In genomic region chr9:82367016-82367415, GRCh38 we compare ENCODE assay signal across 24 cellular contexts.
"Had no signal": no experiment of that assay in that cellular context is flagged by ENCODE, and none has a peak within 500 bp of the region (broad histone marks: within the 10 kb centered on the region; RNA-seq: fewer than 3 reads in every experiment).

No MANE protein-coding gene starts in this region.

- H3K27ac ChIP-seq: colonic mucosa, dorsolateral prefrontal cortex, esophagus squamous epithelium, gastrocnemius medialis, sigmoid colon, transverse colon had no signal

- ATAC-seq: activated CD4-positive, alpha-beta T cell treated with anti-CD3 and anti-CD28 coated beads for 36 hours; activated T-cell treated with anti-CD3 and anti-CD28 coated beads, Interleukin-2, amount 50 U/mL, for 4 hours; gastrocnemius medialis; stimulated activated memory B cell treated with anti-CD40 and anti-IgM and Interleukin-4, amounts not matched to agents 10 μg/mL and 1 μg/mL and 100 μg/mL, for 72 hours had no signal

- DNase-seq: activated B cell treated with CpG ODN at 0.5 μM for 24 hours; activated CD4-positive, alpha-beta T cell treated with anti-CD3 and anti-CD28 coated beads for 36 hours; activated CD4-positive, alpha-beta T cell treated with anti-CD3 and anti-CD28 coated beads, Interleukin-2, amount 50 U/mL, for 4 hours; activated CD8-positive, alpha-beta memory T cell treated with anti-CD3 and anti-CD28 coated beads for 24 hours; activated CD8-positive, alpha-beta memory T cell treated with anti-CD3 and anti-CD28 coated beads, Interleukin-2, amount 50 U/mL, for 4 hours; activated naive CD4-positive, alpha-beta T cell treated with Interleukin-2 at 50 U/mL for 16 hours; activated naive CD8-positive, alpha-beta T cell treated with anti-CD3 and anti-CD28 coated beads for 36 hours; activated T-cell treated with anti-CD3 and anti-CD28 coated beads, Interleukin-2, amount 50 U/mL, for 4 hours; amniotic stem cell; colonic mucosa; dorsolateral prefrontal cortex; esophagus squamous epithelium; gastrocnemius medialis; hippocampal formation; mesenchymal stem cell; naive B cell; retina; sigmoid colon; stimulated activated CD4-positive, alpha-beta T cell treated with anti-CD3 and anti-CD28 coated beads, Interleukin-15, amount 100 ng/mL, for 24 hours; transverse colon had no signal

- H3K27me3 ChIP-seq: colonic mucosa, dorsolateral prefrontal cortex, esophagus squamous epithelium, gastrocnemius medialis, sigmoid colon, transverse colon had no signal

- H3K36me3 ChIP-seq: colonic mucosa, esophagus squamous epithelium, gastrocnemius medialis, sigmoid colon, transverse colon had no signal

- H3K4me1 ChIP-seq: colonic mucosa, esophagus squamous epithelium, sigmoid colon had no signal

- H3K4me3 ChIP-seq: colonic mucosa, dorsolateral prefrontal cortex, esophagus squamous epithelium, gastrocnemius medialis, sigmoid colon, smooth muscle cell, transverse colon had no signal

- H3K9me3 ChIP-seq: colonic mucosa, esophagus squamous epithelium, gastrocnemius medialis, sigmoid colon, transverse colon had no signal

- FAIRE-seq: bronchial epithelial cell, urothelium cell line had no signal
